In genomic region chr6:160810238-160810637, GRCh38 we compare ENCODE assay signal across 16 cellular contexts.
"Had no signal": no experiment of that assay in that cellular context is flagged by ENCODE, and none has a peak within 500 bp of the region (broad histone marks: within the 10 kb centered on the region; RNA-seq: fewer than 3 reads in every experiment).

No MANE protein-coding gene starts in this region.

- H3K4me1 ChIP-seq: gastroesophageal sphincter, pancreas, upper lobe of left lung had no signal

- H3K9me3 ChIP-seq: gastroesophageal sphincter, pancreas, upper lobe of left lung had no signal

- H3K27ac Mint-ChIP-seq: activated CD8-positive, alpha-beta T cell treated with anti-CD3 and anti-CD28 coated beads, Interleukin-2, amount 10 ng/mL, durations not matched to agents 7 days and 5 days; activated T-helper 1 cell treated with anti-CD3 and anti-CD28 coated beads, Interleukin-12 subunit alpha, Interleukin-12 subunit beta, Interleukin-2, Interleukin-4 antibody, amounts not matched to agents 30 ng/mL and 10 ng/mL and 1 ng/mL, durations not matched to agents 14 hours and 24 hours and 36 hours; mesothelial cell of epicardium; stimulated activated naive CD8-positive, alpha-beta T cell treated with anti-CD3 and anti-CD28 coated beads, Interleukin-15, Interleukin-2, amounts not matched to agents 100 ng/mL and 50 ng/mL, for 24 hours had no signal

- H3K4me1 Mint-ChIP-seq: mesothelial cell of epicardium, neural crest cell had no signal

- H3K4me3 ChIP-seq: cardiac muscle cell, gastroesophageal sphincter, pancreas, upper lobe of left lung had no signal

- DNase-seq: activated CD4-positive, alpha-beta T cell treated with anti-CD3 and anti-CD28 coated beads for 4 hours; activated CD8-positive, alpha-beta memory T cell treated with anti-CD3 and anti-CD28 coated beads, Interleukin-2, amount 50 U/mL, for 48 hours; activated CD8-positive, alpha-beta T cell treated with anti-CD3 and anti-CD28 coated beads, Interleukin-2, amount 10 ng/mL, durations not matched to agents 7 days and 5 days; activated naive CD4-positive, alpha-beta T cell; aorta; pancreas; stimulated activated CD4-positive, alpha-beta T cell treated with anti-CD3 and anti-CD28 coated beads, Interleukin-15, amount 100 ng/mL, for 24 hours; stimulated activated CD4-positive, alpha-beta T cell treated with anti-CD3 and anti-CD28 coated beads, Interleukin-4, amount 100 ng/mL, for 24 hours; upper lobe of left lung had no signal

- H3K4me3 Mint-ChIP-seq: activated CD8-positive, alpha-beta T cell treated with anti-CD3 and anti-CD28 coated beads, Interleukin-2, amount 10 ng/mL, durations not matched to agents 7 days and 5 days; activated T-helper 1 cell treated with anti-CD3 and anti-CD28 coated beads, Interleukin-12 subunit alpha, Interleukin-12 subunit beta, Interleukin-2, Interleukin-4 antibody, amounts not matched to agents 30 ng/mL and 10 ng/mL and 1 ng/mL, durations not matched to agents 14 hours and 24 hours and 36 hours; mesothelial cell of epicardium; neural crest cell; stimulated activated naive CD8-positive, alpha-beta T cell treated with anti-CD3 and anti-CD28 coated beads, Interleukin-15, Interleukin-2, amounts not matched to agents 100 ng/mL and 50 ng/mL, for 24 hours had no signal

- H3K36me3 ChIP-seq: cardiac muscle cell, gastroesophageal sphincter, pancreas, upper lobe of left lung had no signal

- H3K36me3 Mint-ChIP-seq: mesothelial cell of epicardium had no signal

- H3K27me3 Mint-ChIP-seq: stimulated activated naive CD8-positive, alpha-beta T cell treated with anti-CD3 and anti-CD28 coated beads, Interleukin-15, Interleukin-2, amounts not matched to agents 100 ng/mL and 50 ng/mL, for 24 hours had no signal

- H3K27ac ChIP-seq: cardiac muscle cell, gastroesophageal sphincter, pancreas, upper lobe of left lung had no signal

- FAIRE-seq: keratinocyte, pancreas had no signal

- H3K9me3 Mint-ChIP-seq: activated T-helper 1 cell treated with anti-CD3 and anti-CD28 coated beads, Interleukin-12 subunit alpha, Interleukin-12 subunit beta, Interleukin-2, Interleukin-4 antibody, amounts not matched to agents 30 ng/mL and 10 ng/mL and 1 ng/mL, durations not matched to agents 14 hours and 24 hours and 36 hours; mesothelial cell of epicardium; stimulated activated naive CD8-positive, alpha-beta T cell treated with anti-CD3 and anti-CD28 coated beads, Interleukin-15, Interleukin-2, amounts not matched to agents 100 ng/mL and 50 ng/mL, for 24 hours had no signal

- H3K27me3 ChIP-seq: cardiac muscle cell, pancreas, upper lobe of left lung had no signal
